ENCODE assay signal across 8 cellular contexts in the genomic region with DNA sequence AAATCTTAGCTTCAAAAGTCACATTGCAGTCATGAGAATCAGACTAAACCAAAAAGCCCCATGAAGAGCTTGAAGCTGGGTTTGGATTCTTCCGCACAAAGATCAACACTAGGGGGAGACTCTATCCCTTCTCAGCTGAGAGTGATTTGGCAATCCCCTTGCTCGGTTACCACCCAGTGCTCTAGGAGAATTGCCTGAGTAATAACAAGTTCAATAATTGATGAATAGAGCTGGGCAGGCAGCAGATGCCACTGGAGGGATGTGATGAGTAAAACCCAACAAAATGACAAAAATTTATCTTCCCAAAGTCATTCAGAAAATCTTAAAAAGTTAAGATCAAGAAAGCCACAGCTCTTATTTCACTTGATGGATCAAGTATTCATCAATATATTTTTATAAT.
DNase-seq lines count a peak whose midpoint lies in the region; ATAC-seq, FAIRE-seq and TF ChIP-seq lines count a peak whose summit lies in the region.

No MANE protein-coding gene starts in this region.

- no peaks in the 10 kb centered on the region for H3K36me3 ChIP-seq in OCI-LY3 (replicated peaks; ENCODE audit: low read depth, low read length)

- peaks cover 3% of the 10 kb centered on the region for H3K4me1 ChIP-seq in OCI-LY3 (ENCODE audit: low read length)

- peak overlapping the region; percentile 76; the same call in 1 of the 2 replicates for H2AFZ ChIP-seq in OCI-LY3 (ENCODE audit: low read depth, low read length)

- peak; percentile 84 for ATAC-seq in GM21515 (IDR thresholded peaks at IDR 0.05; ENCODE audit: unreplicated experiment)
- no peak for ATAC-seq in HG03196 (IDR thresholded peaks at IDR 0.05; ENCODE audit: unreplicated experiment)

- H3K4me2 ChIP-seq in OCI-LY3 (ENCODE audit: low read length) = peak overlapping the region; percentile 27

- peak; percentile 84 for TF ChIP-seq CTCF in OCI-LY3 (IDR thresholded peaks at IDR 0.05; ENCODE audit: low read depth, low read length)
- TF ChIP-seq CTCF in glutamatergic neuron (IDR thresholded peaks at IDR 0.05; ENCODE audit: partially characterized antibody, unreplicated experiment) = peak; percentile 79

- DNase-seq in HT1080 (ENCODE audit: low read depth) (peak; percentile 59), glutamatergic neuron (peak; percentile 17), pulmonary artery endothelial cell (ENCODE audit: low read depth, low spot score) (peak; percentile 54)
- DNase-seq in activated naive CD4-positive, alpha-beta T cell treated with anti-CD3 and anti-CD28 coated beads for 36 hours = peak; percentile 70

- no peaks in the 10 kb centered on the region for H3K36me3 Mint-ChIP-seq in activated naive CD4-positive, alpha-beta T cell treated with anti-CD3 and anti-CD28 coated beads for 36 hours (ENCODE audit: low read depth)
- no peaks in the 10 kb centered on the region for H3K36me3 Mint-ChIP-seq in glutamatergic neuron (ENCODE audit: unreplicated experiment)

- H3K27ac ChIP-seq in OCI-LY3 (ENCODE audit: low read length) = no peak overlapping the region

- CTCF ChIA-PET in activated naive CD4-positive, alpha-beta T cell treated with anti-CD3 and anti-CD28 coated beads for 36 hours (lab: Charles Lee) = interaction anchor here (0.7 to 4.2 kb wide), 42 partner anchors 9 to 447 kb away, joined by 3 to 62 read pairs (median 4); a partner anchor contains a TSS

- no peak overlapping the region for H3K4me3 ChIP-seq in OCI-LY3 (ENCODE audit: low read length)

- FAIRE-seq in G401.6 (lab: Jason Lieb, UNC) = peak; percentile 61

- no peak overlapping the region for H3K9ac ChIP-seq in OCI-LY3 (ENCODE audit: low read length)

- peaks cover 19% of the 10 kb centered on the region for H3K27me3 ChIP-seq in OCI-LY3 (ENCODE audit: low read depth, low read length)

- H3K79me2 ChIP-seq in OCI-LY3 (ENCODE audit: low read length) = no peaks in the 10 kb centered on the region

- H3K9me3 ChIP-seq in OCI-LY3 (ENCODE audit: insufficient read depth, low read length) = no peaks in the 10 kb centered on the region

- H4K20me1 ChIP-seq in OCI-LY3 (ENCODE audit: insufficient read depth, low read length) = no peaks in the 10 kb centered on the region

- no peak overlapping the region for H3K4me3 Mint-ChIP-seq in activated naive CD4-positive, alpha-beta T cell treated with anti-CD3 and anti-CD28 coated beads for 36 hours
- no peak overlapping the region for H3K4me3 Mint-ChIP-seq in glutamatergic neuron (ENCODE audit: unreplicated experiment)

- H3K27me3 Mint-ChIP-seq in activated naive CD4-positive, alpha-beta T cell treated with anti-CD3 and anti-CD28 coated beads for 36 hours (ENCODE audit: low read depth) = peaks cover 6% of the 10 kb centered on the region
- H3K27me3 Mint-ChIP-seq in glutamatergic neuron (ENCODE audit: unreplicated experiment) = no peaks in the 10 kb centered on the region

- no peaks in the 10 kb centered on the region for H3K9me3 Mint-ChIP-seq in activated naive CD4-positive, alpha-beta T cell treated with anti-CD3 and anti-CD28 coated beads for 36 hours
- H3K9me3 Mint-ChIP-seq in glutamatergic neuron (ENCODE audit: unreplicated experiment) = no peaks in the 10 kb centered on the region

- intact Hi-C loops in activated naive CD4-positive, alpha-beta T cell treated with anti-CD3 and anti-CD28 coated beads for 36 hours (cut with micrococcal nuclease) = loop anchor here (1.0 to 10.0 kb wide), 9 partner anchors 181 to 528 kb away; a partner anchor contains a TSS

- no peak overlapping the region for H3K27ac Mint-ChIP-seq in activated naive CD4-positive, alpha-beta T cell treated with anti-CD3 and anti-CD28 coated beads for 36 hours
- no peak overlapping the region for H3K27ac Mint-ChIP-seq in glutamatergic neuron (ENCODE audit: unreplicated experiment)

- no peaks in the 10 kb centered on the region for H3K4me1 Mint-ChIP-seq in activated naive CD4-positive, alpha-beta T cell treated with anti-CD3 and anti-CD28 coated beads for 36 hours (ENCODE audit: low read depth)
- H3K4me1 Mint-ChIP-seq in glutamatergic neuron (ENCODE audit: low read depth, unreplicated experiment) = no peaks in the 10 kb centered on the region

Comparison
In these comparisons a context has a peak if more than half of its experiments do, and no peak if none do; other contexts are left out.
1. DNase-seq: peak in every context shown above with its lines; median percentile 70 in activated naive CD4-positive, alpha-beta T cell treated with anti-CD3 and anti-CD28 coated beads for 36 hours; 59 in HT1080; 54 in pulmonary artery endothelial cell; 17 in glutamatergic neuron.